Comparison of ENCODE assay signal across 8 cellular contexts in the genomic region with DNA sequence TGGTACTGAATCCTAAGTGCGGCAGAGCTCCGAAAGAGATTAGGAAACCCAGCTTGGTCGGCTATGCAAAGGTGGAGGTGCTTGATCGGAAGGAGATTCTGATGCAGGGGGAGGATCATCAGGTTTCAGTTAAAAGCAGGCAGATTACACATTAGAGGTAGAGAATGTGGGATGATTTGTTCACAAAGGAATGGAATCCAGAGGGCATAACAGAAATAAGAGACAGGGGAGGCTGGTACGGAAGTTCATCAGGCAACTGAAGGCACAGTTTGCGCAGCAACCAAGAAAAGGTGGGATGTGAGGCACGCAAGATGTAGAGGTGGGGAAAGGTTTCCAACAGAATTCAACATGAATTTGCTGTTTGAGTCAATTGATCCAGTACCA. TPM values are rescaled to one million over a fixed set of nuclear protein-coding genes. Genes with fewer than 3 reads are reported as not detected.
DNase-seq lines count a peak whose midpoint lies in the region; ATAC-seq and TF ChIP-seq lines count a peak whose summit lies in the region.

No MANE protein-coding gene starts in this region.

- peaks cover 35% of the 10 kb centered on the region for H3K4me1 Mint-ChIP-seq in activated T-cell treated with anti-CD3 and anti-CD28 coated beads, Interleukin-2, amount 50 U/mL, for 72 hours (ENCODE audit: low read depth)

- no peaks in the 10 kb centered on the region for H3K9me3 ChIP-seq in breast epithelium
- no peaks in the 10 kb centered on the region for H3K9me3 ChIP-seq in mesodermal cell (ENCODE audit: control insufficient read depth, low read length)

- H3K36me3 Mint-ChIP-seq in activated T-cell treated with anti-CD3 and anti-CD28 coated beads, Interleukin-2, amount 50 U/mL, for 72 hours (ENCODE audit: insufficient read depth in 2 of 2) = peaks cover 0 to 13% of the 10 kb centered on the region in 2 donors

- peak overlapping the region; percentile 93 to 96 for H3K27ac ChIP-seq in breast epithelium
- peak overlapping the region; percentile 71 for H3K27ac ChIP-seq in mesodermal cell (ENCODE audit: low read depth, low read length, severe bottlenecking)

- no peak for TF ChIP-seq CTCF in breast epithelium (IDR thresholded peaks at IDR 0.05)

- H3K9me3 Mint-ChIP-seq in activated T-cell treated with anti-CD3 and anti-CD28 coated beads, Interleukin-2, amount 50 U/mL, for 72 hours = no peaks in the 10 kb centered on the region

- 92 to 94% methylated on average over 6 of the region's 7 CpGs for WGBS in mesodermal cell (ENCODE audit: insufficient coverage in 2 of 2), 2 experiments

- H3K36me3 ChIP-seq in breast epithelium (no peaks in the 10 kb centered on the region), mesodermal cell (ENCODE audit: control insufficient read depth, insufficient read depth, low read length) (peaks cover 10% of the 10 kb centered on the region)

- peak overlapping the region; percentile 93 to 95 for H3K4me3 Mint-ChIP-seq in activated T-cell treated with anti-CD3 and anti-CD28 coated beads, Interleukin-2, amount 50 U/mL, for 72 hours

- H3K4me3 ChIP-seq in breast epithelium (peak overlapping the region; percentile 73 to 96 (median 87)), mesodermal cell (ENCODE audit: extremely low read depth, insufficient read depth, low read length, poor library complexity, severe bottlenecking) (peak overlapping the region; percentile 82)

- no peak for DNase-seq in activated T-cell treated with anti-CD3 and anti-CD28 coated beads, Interleukin-2, amount 50 U/mL, for 72 hours
- no peak for DNase-seq in activated T-cell treated with anti-CD3 and anti-CD28 coated beads for 4 hours
- no peak for DNase-seq in breast epithelium (ENCODE audit: low spot score in 2 of 2)
- no peak for DNase-seq in cerebellar nuclear complex (lab: John Stamatoyannopoulos, UW)
- no peak for DNase-seq in NCI-H1417 (lab: John Stamatoyannopoulos, UW)
- no peak for DNase-seq in hypothalamus (lab: John Stamatoyannopoulos, UW)

- H3K27me3 Mint-ChIP-seq in activated T-cell treated with anti-CD3 and anti-CD28 coated beads, Interleukin-2, amount 50 U/mL, for 72 hours (ENCODE audit: low read depth) = no peaks in the 10 kb centered on the region

- intact Hi-C loops in breast epithelium (cut with DNase I; ENCODE audit: low total_unique reads) = loop anchor here (5.0 kb wide), 1 partner anchor 1733 kb away; no protein-coding TSS in a partner anchor

- no peaks in the 10 kb centered on the region for H3K27me3 ChIP-seq in breast epithelium

- H3K4me1 ChIP-seq in breast epithelium (no peaks in the 10 kb centered on the region), mesodermal cell (ENCODE audit: control insufficient read depth, insufficient read depth, low read length, poor library complexity, severe bottlenecking) (peaks cover 2% of the 10 kb centered on the region)

- no peak for ATAC-seq in activated T-cell treated with anti-CD3 and anti-CD28 coated beads, Interleukin-2, amount 50 U/mL, for 72 hours (replicated peaks in 1 of 2)
- peak; percentile 5 for ATAC-seq in HG03442 (IDR thresholded peaks at IDR 0.05; ENCODE audit: unreplicated experiment)

- TF ChIP-seq POLR2A in breast epithelium (IDR thresholded peaks at IDR 0.05) = no peak

- peak overlapping the region; percentile 94 for H3K27ac Mint-ChIP-seq in activated T-cell treated with anti-CD3 and anti-CD28 coated beads, Interleukin-2, amount 50 U/mL, for 72 hours

RNA-seq across cellular contexts. Expression of a gene that starts 0.4 kb away (rescaled TPM):
- total RNA-seq in activated T-cell treated with anti-CD3 and anti-CD28 coated beads, Interleukin-2, amount 50 U/mL, for 72 hours = 10 to 100 TPM; 47.3 to 62.8 TPM
- 10 to 100 TPM; 27.5 to 68.0 (median 38.3) TPM for total RNA-seq in breast epithelium
- polyA plus RNA-seq in mesodermal cell (2013, experiment 1 of 2) = 31.1 TPM
- 35.8 TPM for polyA plus RNA-seq in mesodermal cell (2013, experiment 2 of 2)
